8 cellular contexts compared by ENCODE assay signal in genomic region chr6:42978793-42979522, GRCh38. TPM values are rescaled to one million over a fixed set of nuclear protein-coding genes. Genes with fewer than 3 reads are reported as not detected.
DNase-seq lines count a peak whose midpoint lies in the region; ATAC-seq and TF ChIP-seq lines count a peak whose summit lies in the region.

PEX6 (minus strand) TSS chr6:42979181; CDS start chr6:42979150, 31 bp downstream.

- DNase-seq in DMS79 treated with DMSO at 0.1 percent for 48 hours (lab: John Stamatoyannopoulos, UW), result peak; percentile 84
- DNase-seq in GOT3 (lab: John Stamatoyannopoulos, UW), result peak; percentile 70
- DNase-seq in LHCN-M2 (ENCODE audit: low read depth), result peak; percentile 71
- peak; percentile 87 for DNase-seq in RPMI7951 (ENCODE audit: low read depth)
- DNase-seq in activated T-helper 1 cell treated with anti-CD3 and anti-CD28 coated beads, Interleukin-2, amount 50 U/mL, for 16 hours (ENCODE audit: low read depth in 1 of 2, low spot score in 1 of 2), result peak; percentile 80 to 91
- DNase-seq in fibroblast of mammary gland (ENCODE audit: low read depth), result peak; percentile 81
- peak; percentile 83 to 99 (median 93) for DNase-seq in naive thymus-derived CD8-positive, alpha-beta T cell
- peak; percentile 91 for DNase-seq in stimulated activated naive CD4-positive, alpha-beta T cell treated with Interleukin-2 at 50 U/mL for 16 hours (lab: John Stamatoyannopoulos, UW)

- peak; percentile 91 to 93 for ATAC-seq in naive thymus-derived CD8-positive, alpha-beta T cell

- peaks cover 16 to 59% (median 48%) of the 10 kb centered on the region in 4 donors for H3K4me1 Mint-ChIP-seq in naive thymus-derived CD8-positive, alpha-beta T cell

- H3K36me3 Mint-ChIP-seq in naive thymus-derived CD8-positive, alpha-beta T cell, result peaks cover 0 to 7% (median under 1%) of the 10 kb centered on the region in 3 donors

- peak within 1 kb of the TSS; percentile 85 to 97 (median 94) for H3K4me3 Mint-ChIP-seq in naive thymus-derived CD8-positive, alpha-beta T cell

- H3K9me3 Mint-ChIP-seq in naive thymus-derived CD8-positive, alpha-beta T cell, result no peaks in the 10 kb centered on the region

- H3K4me3 ChIP-seq in fibroblast of mammary gland (ENCODE audit: control insufficient read depth, low read depth, low read length), result peak within 1 kb of the TSS; percentile 61

- H3K27ac Mint-ChIP-seq in naive thymus-derived CD8-positive, alpha-beta T cell, result peak within 1 kb of the TSS; percentile 96 to 100 (median 98)

- no peak for TF ChIP-seq CTCF in fibroblast of mammary gland (conservative IDR thresholded peaks at IDR 0.05; ENCODE audit: control insufficient read depth, insufficient read depth, low read depth, low read length)

- H3K27me3 Mint-ChIP-seq in naive thymus-derived CD8-positive, alpha-beta T cell, result no peaks in the 10 kb centered on the region

- POLR2A ChIA-PET in naive thymus-derived CD8-positive, alpha-beta T cell (lab: Charles Lee), result interaction anchor here (0.7 to 4.2 kb wide), 33 partner anchors 9 to 538 kb away, joined by 3 to 144 read pairs (median 5); partner anchors contain the start of genes BICRAL, CNPY3, CUL7 and GNMT

RNA-seq across cellular contexts. Expression of gene PEX6, which starts in this region (rescaled TPM):
- total RNA-seq in LHCN-M2 (2014; rRNA removed), result 20.8 and 22.3 TPM in 2 replicates
- 13.2 TPM for polyA plus RNA-seq in LHCN-M2 (2012)
- 16.5 and 18.1 TPM in 2 replicates for total RNA-seq in RPMI7951 (2014; rRNA removed; shearing (Covaris generic))
- total RNA-seq in naive thymus-derived CD8-positive, alpha-beta T cell, result 10 to 100 TPM; 34.5 to 38.3 TPM
- polyA plus RNA-seq in naive thymus-derived CD8-positive, alpha-beta T cell, result 10 to 100 TPM; 17.6 to 30.8 (median 23.6) TPM

Comparison
In these comparisons a context has a peak if more than half of its experiments do, and no peak if none do; other contexts are left out.
1. Peak in every context shown above with its lines: DNase-seq, ATAC-seq and H3K4me3 ChIP-seq.